In the genomic region with DNA sequence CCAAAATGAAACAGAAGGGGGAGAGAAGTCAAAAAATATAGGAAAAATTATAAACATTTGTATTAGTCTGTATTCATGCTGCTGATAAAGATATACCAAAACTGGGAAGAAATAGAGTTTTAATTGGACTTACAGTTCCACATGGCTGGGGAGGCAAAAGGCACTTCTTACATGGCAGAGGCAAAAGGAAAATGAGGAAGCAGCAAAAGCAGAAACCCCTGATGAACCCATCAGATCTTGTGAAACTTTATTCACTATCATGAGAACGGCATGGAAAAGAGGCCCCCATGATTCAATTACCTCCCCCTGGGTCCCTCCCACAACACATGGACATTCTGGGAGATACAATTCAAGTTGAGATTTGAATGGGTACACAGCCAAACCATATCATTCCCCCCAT, we compare ENCODE assay signal across 25 cellular contexts.
"Had no signal": no experiment of that assay in that cellular context is flagged by ENCODE, and none has a peak within 500 bp of the region (broad histone marks: within the 10 kb centered on the region; RNA-seq: fewer than 3 reads in every experiment).

No MANE protein-coding gene starts in this region.

- H3K9me3 ChIP-seq: colonic mucosa, gastrocnemius medialis had no signal

- H3K27ac ChIP-seq: colonic mucosa, epithelial cell of prostate, esophagus squamous epithelium, gastrocnemius medialis, heart right ventricle, left lung, lower lobe of right lung had no signal

- FAIRE-seq: endometrium, islet of Langerhans, keratinocyte had no signal

- H3K4me1 ChIP-seq: colonic mucosa, esophagus squamous epithelium, gastrocnemius medialis, heart right ventricle, left lung, lower lobe of right lung had no signal

- H3K27me3 ChIP-seq: colonic mucosa, esophagus squamous epithelium, gastrocnemius medialis, heart right ventricle, left lung had no signal

- H3K36me3 ChIP-seq: colonic mucosa, gastrocnemius medialis, left lung, lower lobe of right lung had no signal

- ATAC-seq: effector memory CD8-positive, alpha-beta T cell; esophagus mucosa; gastrocnemius medialis; heart right ventricle; left cardiac atrium; left lung; left ventricle myocardium superior; lower lobe of right lung; mucosa of descending colon had no signal

- H3K4me3 ChIP-seq: colonic mucosa, esophagus squamous epithelium, gastrocnemius medialis, heart right ventricle, left lung, lower lobe of right lung, mucosa of descending colon had no signal

- DNase-seq: colonic mucosa; cortex of kidney; effector CD8-positive, alpha-beta T cell; effector memory CD8-positive, alpha-beta T cell; endodermal cell; esophagus squamous epithelium; foreskin fibroblast; foreskin melanocyte; gastrocnemius medialis; glutamatergic neuron; head of caudate nucleus; heart right ventricle; hippocampal formation; left cardiac atrium; left lung; left ventricle myocardium superior; lower lobe of right lung; mesenchymal stem cell; mucosa of descending colon; naive B cell had no signal
